15 cellular contexts compared by ENCODE assay signal in genomic region chr1:118143136-118143535, GRCh38. TPM values are rescaled to one million over a fixed set of nuclear protein-coding genes. Genes with fewer than 3 reads are reported as not detected.
DNase-seq lines count a peak whose midpoint lies in the region; ATAC-seq and TF ChIP-seq lines count a peak whose summit lies in the region.
"Had no signal": no experiment of that assay in that cellular context is flagged by ENCODE, and none has a peak within 500 bp of the region (broad histone marks: within the 10 kb centered on the region; RNA-seq: fewer than 3 reads in every experiment).

No MANE protein-coding gene starts in this region.

- H3K4me1 ChIP-seq in GM23248 (ENCODE audit: insufficient read depth) = peaks cover 42% of the 10 kb centered on the region
- peaks cover 6% of the 10 kb centered on the region for H3K4me1 ChIP-seq in mammary epithelial cell (ENCODE audit: insufficient read depth, low read length)

- H3K9ac ChIP-seq in GM23248 (no peak overlapping the region), mammary epithelial cell (ENCODE audit: insufficient read depth, low read length) (no peak overlapping the region)

- ATAC-seq in GM19023 (IDR thresholded peaks at IDR 0.05; ENCODE audit: unreplicated experiment) = no peak
- ATAC-seq: CD8-positive, alpha-beta T cell had no signal

- H2AFZ ChIP-seq in GM23248 (no peak overlapping the region), mammary epithelial cell (ENCODE audit: low read depth, low read length) (no peak overlapping the region)

- H3K9me3 ChIP-seq in GM23248 (ENCODE audit: low read depth) (no peaks in the 10 kb centered on the region), mammary epithelial cell (replicated peaks; ENCODE audit: insufficient read depth, low read length) (no peaks in the 10 kb centered on the region)

- H3K4me2 ChIP-seq in GM23248 (ENCODE audit: unreplicated experiment) (no peak overlapping the region), mammary epithelial cell (ENCODE audit: insufficient read depth, low read depth, low read length) (no peak overlapping the region)

- dilution Hi-C loops in mammary epithelial cell (cut with HindIII; ENCODE audit: low sequenced_read_pairs) = no loop called here

- H3K36me3 ChIP-seq in GM23248 (ENCODE audit: low read depth) (no peaks in the 10 kb centered on the region), mammary epithelial cell (ENCODE audit: insufficient read depth, low read length) (no peaks in the 10 kb centered on the region)

- no peaks in the 10 kb centered on the region for H3K9me2 ChIP-seq in GM23248 (ENCODE audit: insufficient read depth)

- no peak for TF ChIP-seq CTCF in AG09309 (IDR thresholded peaks at IDR 0.05; ENCODE audit: control insufficient read depth, insufficient read depth, low read depth, low read length, missing control alignments)
- no peak for TF ChIP-seq CTCF in mammary epithelial cell (conservative IDR thresholded peaks at IDR 0.05 in 1 of 2, IDR thresholded peaks at IDR 0.05 in 1 of 2; ENCODE audit: extremely low read depth in 1 of 2, insufficient read depth in 1 of 2, low read depth in 1 of 2, low read length in 2 of 2)
- TF ChIP-seq CTCF in foreskin fibroblast (IDR thresholded peaks at IDR 0.05; ENCODE audit: low read depth, low read length) = no peak

- BruUV-seq in mammary epithelial cell (replicated peaks; lab: Mats Ljungman, UMichigan) = no TSS peak

- no peaks in the 10 kb centered on the region for H4K20me1 ChIP-seq in GM23248 (ENCODE audit: insufficient read depth)
- H4K20me1 ChIP-seq in mammary epithelial cell (ENCODE audit: insufficient read depth, low read length) = no peaks in the 10 kb centered on the region

- CTCF ChIA-PET in mammary epithelial cell (lab: Charles Lee; ENCODE audit: low non-redundant PET) = interaction anchor here (0.6 to 1.0 kb wide), 2 partner anchors 12 to 66 kb away, joined by 3 to 4 read pairs; no protein-coding TSS in a partner anchor

- H3K4me3 ChIP-seq in AG09309 (ENCODE audit: control insufficient read depth, low read depth, low read length) = no peak overlapping the region
- H3K4me3 ChIP-seq in GM23248 = no peak overlapping the region
- H3K4me3 ChIP-seq in mammary epithelial cell (replicated peaks in 1 of 3; ENCODE audit: insufficient read depth in 1 of 3, low read depth in 2 of 3, low read length in 3 of 3) = no peak overlapping the region
- no peak overlapping the region for H3K4me3 ChIP-seq in foreskin fibroblast (ENCODE audit: low read depth in 1 of 2, low read length in 2 of 2)

- H3K79me2 ChIP-seq in GM23248 (ENCODE audit: insufficient read depth) (no peaks in the 10 kb centered on the region), mammary epithelial cell (ENCODE audit: insufficient read depth, low read length) (no peaks in the 10 kb centered on the region)

- in situ Hi-C loops in GM23248 (cut with MboI) (no loop called here), mammary epithelial cell (cut with MboI; ENCODE audit: low sequenced_read_pairs in 2 of 2) (no loop called here)

- WGBS in GM23248 (ENCODE audit: low coverage in 1 of 2, low lambda C conversion rate in 2 of 2, missing lambda C conversion rate in 2 of 2), 2 experiments = 95 to 98% methylated on average over 2 of the region's 2 CpGs
- 83% methylated on average over 1 of the region's 2 CpGs for WGBS in mammary epithelial cell (ENCODE audit: low coverage, missing lambda C conversion rate)

- no peaks in the 10 kb centered on the region for H3K27me3 ChIP-seq in GM23248 (replicated peaks; ENCODE audit: insufficient read depth)
- H3K27me3 ChIP-seq in mammary epithelial cell (ENCODE audit: insufficient read depth, low read length) = no peaks in the 10 kb centered on the region

- DNase-seq in AG09309 (ENCODE audit: low read depth) = peak; percentile 11
- peak; percentile 28 for DNase-seq in GM23248
- DNase-seq in mammary epithelial cell = peak; percentile 45
- DNase-seq in kidney glomerular epithelial cell (lab: John Stamatoyannopoulos, UW) = peak; percentile 15
- no peak for DNase-seq in foreskin fibroblast
- DNase-seq in NCI-H2171 (lab: John Stamatoyannopoulos, UW) = no peak
- DNase-seq: ACHN; CD8-positive, alpha-beta T cell; COR-L47; DMS153; DMS79 treated with DMSO at 0.1 percent for 48 hours; GDM1; HCEC 1CT had no signal

- intact Hi-C loops in mammary epithelial cell (cut with micrococcal nuclease) = no loop called here

- peaks cover 23% of the 10 kb centered on the region for H3F3A ChIP-seq in GM23248 (ENCODE audit: insufficient read depth)

- H3K27ac ChIP-seq in GM23248 (no peak overlapping the region), mammary epithelial cell (ENCODE audit: insufficient read depth, low read depth, low read length) (no peak overlapping the region)
- H3K27ac ChIP-seq: HL-60 had no signal

RNA-seq across cellular contexts. Expression of gene SPAG17, which starts 41.9 kb away (rescaled TPM):
- not detected in 2 replicates for total RNA-seq in GM23248 (2014; rRNA removed; shearing (Covaris generic))
- polyA plus RNA-seq in GM23248 (2016; fragmentation: Nextera tagmentation; extraction: Ambion mirVana) = 0.15 TPM in 1 of 2 replicates, not detected in the other
- total RNA-seq in mammary epithelial cell = under 1 TPM in 1 of 2 donors, not detected in 1; 0.33 TPM
- polyA plus RNA-seq in mammary epithelial cell = not detected
- not detected for polyA minus RNA-seq in mammary epithelial cell
- total RNA-seq: CD8-positive, alpha-beta T cell had no signal

Comparison
In these comparisons a context has a peak if more than half of its experiments do, and no peak if none do; other contexts are left out.
1. DNase-seq: peak in AG09309 (single experiment), GM23248 (single experiment), mammary epithelial cell (single experiment) and kidney glomerular epithelial cell (single experiment); none in foreskin fibroblast (0 of 2) and NCI-H2171 (single experiment).